Comparison of ENCODE assay signal across 1 cellular context in genomic region chr15:66864086-66864830, GRCh38.
TF ChIP-seq lines count a peak whose summit lies in the region.

No MANE protein-coding gene starts in this region.

TF ChIP-seq in K562, 482 proteins besides CTCF, POLR2A, EP300 and RAD21 (continued from another document):
- no peak for TF ChIP-seq ZNF146 (CRISPR knock-in tag; IDR thresholded peaks at IDR 0.05; ENCODE audit: unreplicated experiment)
- TF ChIP-seq RBM25 (IDR thresholded peaks at IDR 0.05; ENCODE audit: low read depth, low read length, severe bottlenecking), result peak; percentile 52
- peak; percentile 34; the same call in 1 of the 2 replicates for TF ChIP-seq BCOR (IDR thresholded peaks at IDR 0.05)
- no peak for TF ChIP-seq ZNF644 (tag; IDR thresholded peaks at IDR 0.05; ENCODE audit: low read depth)
